8 cellular contexts compared by ENCODE assay signal in genomic region chr4:17232575-17233253, GRCh38.
DNase-seq lines count a peak whose midpoint lies in the region; ATAC-seq and TF ChIP-seq lines count a peak whose summit lies in the region.

No MANE protein-coding gene starts in this region.

- H3K9me2 ChIP-seq in SK-N-SH = no peaks in the 10 kb centered on the region

- no peaks in the 10 kb centered on the region for H3K4me1 Mint-ChIP-seq in CD8-positive, alpha-beta memory T cell

- H3F3A ChIP-seq in SK-N-SH (replicated peaks; ENCODE audit: insufficient read depth) = peaks cover 13% of the 10 kb centered on the region

- no peaks in the 10 kb centered on the region for H3K36me3 ChIP-seq in SK-N-SH (replicated peaks in 1 of 2; ENCODE audit: control insufficient read depth in 1 of 2, insufficient read depth in 2 of 2, low read length in 1 of 2)
- H3K36me3 ChIP-seq in CD8-positive, alpha-beta memory T cell (ENCODE audit: insufficient read depth, low read length) = no peaks in the 10 kb centered on the region

- H2AFZ ChIP-seq in SK-N-SH (ENCODE audit: low read depth) = no peak overlapping the region

- H3K9ac ChIP-seq in SK-N-SH = no peak overlapping the region

- POLR2A ChIA-PET in SK-N-SH (lab: Yijun Ruan, JAX) = no interaction called here
- POLR2A ChIA-PET in CD8-positive, alpha-beta memory T cell (lab: Charles Lee) = no interaction called here

- no peak overlapping the region for H3K4me3 ChIP-seq in SK-N-SH (ENCODE audit: low read depth in 2 of 2, low read length in 1 of 2)
- H3K4me3 ChIP-seq in CD8-positive, alpha-beta memory T cell (ENCODE audit: low read length) = no peak overlapping the region

- peaks cover 18 to 24% of the 10 kb centered on the region in 2 experiments; a peak in 3 of 4 replicates for H3K4me1 ChIP-seq in SK-N-SH (ENCODE audit: control insufficient read depth in 1 of 2, insufficient read depth in 2 of 2, low read depth in 1 of 2, low read length in 1 of 2)
- H3K4me1 ChIP-seq in CD8-positive, alpha-beta memory T cell (ENCODE audit: insufficient read depth, low read length) = no peaks in the 10 kb centered on the region

- H3K79me2 ChIP-seq in SK-N-SH (ENCODE audit: insufficient read depth) = no peaks in the 10 kb centered on the region

- H3K36me3 Mint-ChIP-seq in CD8-positive, alpha-beta memory T cell = no peaks in the 10 kb centered on the region

- peak overlapping the region; percentile 28 to 70; a peak in 3 of 4 replicates for H3K27ac ChIP-seq in SK-N-SH (ENCODE audit: low read depth in 2 of 2, low read length in 1 of 2)
- H3K27ac ChIP-seq in CD8-positive, alpha-beta memory T cell (ENCODE audit: low read depth, low read length) = no peak overlapping the region

- ATAC-seq in GM19395 (IDR thresholded peaks at IDR 0.05; ENCODE audit: unreplicated experiment) = no peak
- no peak for ATAC-seq in HG02759 (IDR thresholded peaks at IDR 0.05; ENCODE audit: unreplicated experiment)

- no peaks in the 10 kb centered on the region for H3K27me3 ChIP-seq in SK-N-SH (ENCODE audit: insufficient read depth)
- no peaks in the 10 kb centered on the region for H3K27me3 ChIP-seq in CD8-positive, alpha-beta memory T cell (ENCODE audit: insufficient read depth, low read length, poor library complexity, severe bottlenecking)

- 0 out of 2 replicates have a peak, but pooled peaks have one; percentile 21 for TF ChIP-seq RAD21 in SK-N-SH (IDR thresholded peaks at IDR 0.05; ENCODE audit: low read length)

- peaks cover 5 to 26% of the 10 kb centered on the region in 2 donors for H3K27me3 Mint-ChIP-seq in CD8-positive, alpha-beta memory T cell

- H3K9me3 ChIP-seq in SK-N-SH = no peaks in the 10 kb centered on the region
- H3K9me3 ChIP-seq in CD8-positive, alpha-beta memory T cell (ENCODE audit: low read length) = no peaks in the 10 kb centered on the region

- H4K20me1 ChIP-seq in SK-N-SH (ENCODE audit: insufficient read depth) = no peaks in the 10 kb centered on the region

- no peak overlapping the region for H3K27ac Mint-ChIP-seq in CD8-positive, alpha-beta memory T cell

- H3K4me3 Mint-ChIP-seq in CD8-positive, alpha-beta memory T cell = no peak overlapping the region

- CTCF ChIA-PET in SK-N-SH (lab: Yijun Ruan, JAX) = interaction anchor here (1.4 kb wide), 1 partner anchor 10 kb away, joined by 4 read pairs; no protein-coding TSS in a partner anchor
- CTCF ChIA-PET in CD8-positive, alpha-beta memory T cell (lab: Charles Lee) = interaction anchor here (0.9 kb wide), 1 partner anchor 11 kb away, joined by 4 read pairs; no protein-coding TSS in a partner anchor

- TF ChIP-seq EP300 in SK-N-SH (IDR thresholded peaks at IDR 0.05; ENCODE audit: borderline replicate concordance in 1 of 2, low read depth in 1 of 2, low read length in 1 of 2) = peak in 1 of 2 experiments; percentile 57; a peak in 2 of 4 replicates

- intact Hi-C loops in posterior vena cava (cut with DNase I) = no loop called here

- TF ChIP-seq CTCF in SK-N-SH (IDR thresholded peaks at IDR 0.05) = no peak

- peak; percentile 62 for DNase-seq in DMS153 (lab: John Stamatoyannopoulos, UW)
- peak; percentile 61 for DNase-seq in SK-N-SH
- DNase-seq in globus pallidus (ENCODE audit: low spot score) = peak; percentile 61
- DNase-seq in putamen (ENCODE audit: low spot score) = peak; percentile 18
- DNase-seq in posterior vena cava (ENCODE audit: low spot score) = no peak
- DNase-seq in CD8-positive, alpha-beta memory T cell = no peak

- peak overlapping the region; percentile 59 for H3K4me2 ChIP-seq in SK-N-SH

- peaks cover 0 to 4% (median 1%) of the 10 kb centered on the region in 5 donors for H3K9me3 Mint-ChIP-seq in CD8-positive, alpha-beta memory T cell

- 18% methylated on average over 3 of the region's 3 CpGs for WGBS in SK-N-SH (ENCODE audit: low lambda C conversion rate)

TF ChIP-seq in SK-N-SH, 30 proteins besides CTCF, POLR2A, EP300 and RAD21 (continues in another document):
- TF ChIP-seq REST (IDR thresholded peaks at IDR 0.05; ENCODE audit: low read depth, low read length) = no peak
- peak; percentile 62; the same call in 1 of the 2 replicates for TF ChIP-seq GATA2 (CRISPR knock-in tag; IDR thresholded peaks at IDR 0.05)
- no peak for TF ChIP-seq USF2 (IDR thresholded peaks at IDR 0.05; ENCODE audit: borderline replicate concordance, low read depth, low read length)
- TF ChIP-seq, protein P1, sequence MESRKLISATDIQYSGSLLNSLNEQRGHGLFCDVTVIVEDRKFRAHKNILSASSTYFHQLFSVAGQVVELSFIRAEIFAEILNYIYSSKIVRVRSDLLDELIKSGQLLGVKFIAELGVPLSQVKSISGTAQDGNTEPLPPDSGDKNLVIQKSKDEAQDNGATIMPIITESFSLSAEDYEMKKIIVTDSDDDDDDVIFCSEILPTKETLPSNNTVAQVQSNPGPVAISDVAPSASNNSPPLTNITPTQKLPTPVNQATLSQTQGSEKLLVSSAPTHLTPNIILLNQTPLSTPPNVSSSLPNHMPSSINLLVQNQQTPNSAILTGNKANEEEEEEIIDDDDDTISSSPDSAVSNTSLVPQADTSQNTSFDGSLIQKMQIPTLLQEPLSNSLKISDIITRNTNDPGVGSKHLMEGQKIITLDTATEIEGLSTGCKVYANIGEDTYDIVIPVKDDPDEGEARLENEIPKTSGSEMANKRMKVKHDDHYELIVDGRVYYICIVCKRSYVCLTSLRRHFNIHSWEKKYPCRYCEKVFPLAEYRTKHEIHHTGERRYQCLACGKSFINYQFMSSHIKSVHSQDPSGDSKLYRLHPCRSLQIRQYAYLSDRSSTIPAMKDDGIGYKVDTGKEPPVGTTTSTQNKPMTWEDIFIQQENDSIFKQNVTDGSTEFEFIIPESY (IDR thresholded peaks at IDR 0.05; ENCODE audit: borderline replicate concordance, low read depth) = no peak
- no peak for TF ChIP-seq YY1 (IDR thresholded peaks at IDR 0.05; ENCODE audit: low read depth)
- no peak for TF ChIP-seq ELF1 (IDR thresholded peaks at IDR 0.05)
- TF ChIP-seq NRF1 (IDR thresholded peaks at IDR 0.05; ENCODE audit: low read depth, low read length) = no peak
- TF ChIP-seq RFX5 (IDR thresholded peaks at IDR 0.05; ENCODE audit: low read length) = no peak
- no peak for TF ChIP-seq FOXM1 (IDR thresholded peaks at IDR 0.05; ENCODE audit: low read depth)
- no peak for TF ChIP-seq GABPA (IDR thresholded peaks at IDR 0.05; ENCODE audit: low read depth)
- TF ChIP-seq SIN3A (IDR thresholded peaks at IDR 0.05; ENCODE audit: borderline replicate concordance, low read depth, low read length) = no peak
- TF ChIP-seq TAF1 (IDR thresholded peaks at IDR 0.05; ENCODE audit: borderline replicate concordance, low read depth, low read length) = no peak
- TF ChIP-seq RXRA (IDR thresholded peaks at IDR 0.05; ENCODE audit: borderline replicate concordance, low read depth) = no peak
- TF ChIP-seq NFIC (IDR thresholded peaks at IDR 0.05; ENCODE audit: borderline replicate concordance) = peak; percentile 43; the same call in 1 of the 2 replicates
- TF ChIP-seq CHD2 (IDR thresholded peaks at IDR 0.05; ENCODE audit: low read length, partially characterized antibody) = peak; percentile 43
- TF ChIP-seq USF1 (IDR thresholded peaks at IDR 0.05; ENCODE audit: borderline replicate concordance, low read depth) = no peak
- TF ChIP-seq MEF2A (IDR thresholded peaks at IDR 0.05; ENCODE audit: borderline replicate concordance, low read depth) = no peak
- TF ChIP-seq RCOR1 (IDR thresholded peaks at IDR 0.05; ENCODE audit: low read length) = peak; percentile 70
- TF ChIP-seq SMC3 (IDR thresholded peaks at IDR 0.05; ENCODE audit: low read depth, low read length) = no peak
- no peak for TF ChIP-seq JUND (IDR thresholded peaks at IDR 0.05)
- TF ChIP-seq, protein P2, sequence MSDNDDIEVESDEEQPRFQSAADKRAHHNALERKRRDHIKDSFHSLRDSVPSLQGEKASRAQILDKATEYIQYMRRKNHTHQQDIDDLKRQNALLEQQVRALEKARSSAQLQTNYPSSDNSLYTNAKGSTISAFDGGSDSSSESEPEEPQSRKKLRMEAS (IDR thresholded peaks at IDR 0.05; ENCODE audit: low read depth) = no peak

Comparison
In these comparisons a context has a peak if more than half of its experiments do, and no peak if none do; other contexts are left out.
1. DNase-seq: peak in DMS153 (single experiment), SK-N-SH (single experiment), globus pallidus (single experiment) and putamen (single experiment); none in posterior vena cava (single experiment) and CD8-positive, alpha-beta memory T cell (0 of 5).